ENCODE assay signal across 8 cellular contexts in the genomic region with DNA sequence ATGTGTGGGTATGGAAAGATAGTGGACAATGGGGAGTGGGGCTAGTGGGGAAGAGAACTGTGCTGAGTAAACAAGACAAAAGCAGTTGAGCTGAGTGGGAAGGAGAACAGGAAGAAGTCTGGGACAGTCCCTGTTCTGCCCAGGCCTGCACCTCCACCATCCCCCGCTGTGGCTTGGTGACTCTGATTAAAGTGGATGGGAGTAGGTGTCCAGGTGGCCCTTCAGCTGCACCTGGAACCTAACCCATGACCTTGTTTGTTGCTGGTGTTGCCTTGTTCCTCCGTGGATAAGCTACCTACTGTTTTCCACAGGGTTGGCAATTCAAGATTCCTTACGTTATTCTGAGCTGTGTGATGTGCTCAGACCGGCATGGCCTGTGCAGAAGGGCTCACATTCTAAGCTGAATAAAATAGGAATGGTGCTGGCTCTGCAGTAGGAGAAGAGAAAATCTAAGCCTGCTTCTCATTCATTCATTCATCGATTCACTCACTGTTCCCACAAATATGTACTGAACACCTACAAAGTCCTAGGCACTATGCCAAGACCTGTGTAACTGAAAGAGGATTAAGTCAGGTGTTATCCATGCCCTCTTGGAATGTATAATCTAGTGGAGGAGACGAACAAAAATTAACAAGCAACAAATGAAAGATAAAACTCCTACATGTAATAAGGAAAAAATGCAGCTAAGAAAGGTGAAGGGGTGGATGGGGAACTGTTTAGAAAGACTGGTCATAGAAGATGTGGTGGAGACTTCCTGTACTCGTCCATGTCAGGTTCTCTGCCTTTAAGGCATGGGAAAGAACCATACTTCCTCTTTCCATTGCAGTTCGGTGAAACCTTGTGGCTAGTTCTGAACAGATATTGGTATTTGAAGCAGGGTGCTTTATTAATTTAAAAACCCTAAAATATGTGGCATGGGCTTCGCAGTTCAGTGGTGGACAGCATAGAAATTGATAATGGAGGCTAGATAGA. TPM values are rescaled to one million over a fixed set of nuclear protein-coding genes. Genes with fewer than 3 reads are reported as not detected.
A peak's percentile ranks its signal among the peaks of the same experiment; 100 is the strongest.
DNase-seq lines count a peak whose midpoint lies in the region; ATAC-seq and TF ChIP-seq lines count a peak whose summit lies in the region.

No MANE protein-coding gene starts in this region.

- no peaks in the 10 kb centered on the region for H3K36me3 ChIP-seq in mammary epithelial cell (ENCODE audit: insufficient read depth, low read length)
- no peaks in the 10 kb centered on the region for H3K36me3 ChIP-seq in effector memory CD4-positive, alpha-beta T cell (ENCODE audit: control insufficient read depth, insufficient read depth, low read length)

- DNase-seq in GM12864 (ENCODE audit: low read depth) (peak; percentile 54), mammary epithelial cell (peak; percentile 81), GOT3 (lab: John Stamatoyannopoulos, UW) (no peak), islet precursor cell (no peak), HEK293T (ENCODE audit: extremely low spot score) (no peak)
- DNase-seq in effector memory CD4-positive, alpha-beta T cell, result no peak

- no peak overlapping the region for H3K9ac ChIP-seq in mammary epithelial cell (ENCODE audit: insufficient read depth, low read length)

- H3K4me1 ChIP-seq in mammary epithelial cell (ENCODE audit: insufficient read depth, low read length), result peaks cover 44% of the 10 kb centered on the region
- no peaks in the 10 kb centered on the region for H3K4me1 ChIP-seq in effector memory CD4-positive, alpha-beta T cell (ENCODE audit: control insufficient read depth, insufficient read depth, low read length, poor library complexity, severe bottlenecking)

- peak overlapping the region; percentile 65 for H3K27ac ChIP-seq in mammary epithelial cell (ENCODE audit: insufficient read depth, low read depth, low read length)
- H3K27ac ChIP-seq in effector memory CD4-positive, alpha-beta T cell (ENCODE audit: insufficient read depth, low read length, poor library complexity, severe bottlenecking), result no peak overlapping the region

- in situ Hi-C loops in mammary epithelial cell (cut with MboI; ENCODE audit: low sequenced_read_pairs in 2 of 2), result no loop called here

- 14% methylated on average over 9 of the region's 9 CpGs for WGBS in mammary epithelial cell (ENCODE audit: low coverage, missing lambda C conversion rate)

- ATAC-seq in GM21423 (IDR thresholded peaks at IDR 0.05; ENCODE audit: unreplicated experiment), result peak; percentile 83
- peak; percentile 75 for ATAC-seq in HG03565 (IDR thresholded peaks at IDR 0.05; ENCODE audit: unreplicated experiment)

- H3K9me3 ChIP-seq in mammary epithelial cell (replicated peaks; ENCODE audit: insufficient read depth, low read length), result no peaks in the 10 kb centered on the region
- no peaks in the 10 kb centered on the region for H3K9me3 ChIP-seq in effector memory CD4-positive, alpha-beta T cell (ENCODE audit: control insufficient read depth, low read length)

- H3K79me2 ChIP-seq in mammary epithelial cell (ENCODE audit: insufficient read depth, low read length), result no peaks in the 10 kb centered on the region

- H3K4me3 ChIP-seq in GM12864 (ENCODE audit: low read depth, low read length), result no peak overlapping the region
- H3K4me3 ChIP-seq in mammary epithelial cell (replicated peaks in 1 of 3; ENCODE audit: insufficient read depth in 1 of 3, low read depth in 2 of 3, low read length in 3 of 3), result peak overlapping the region in 1 of 3 experiments; percentile 12
- H3K4me3 ChIP-seq in effector memory CD4-positive, alpha-beta T cell (ENCODE audit: insufficient read depth, low read depth, low read length, poor library complexity, severe bottlenecking), result no peak overlapping the region

- no TSS peak for BruUV-seq in mammary epithelial cell (replicated peaks; lab: Mats Ljungman, UMichigan)

- CTCF ChIA-PET in mammary epithelial cell (lab: Charles Lee; ENCODE audit: low non-redundant PET), result no interaction called here
- CTCF ChIA-PET in HEK293T (lab: Yijun Ruan, JAX), result no interaction called here

- H3K27me3 ChIP-seq in mammary epithelial cell (ENCODE audit: insufficient read depth, low read length), result no peaks in the 10 kb centered on the region
- H3K27me3 ChIP-seq in effector memory CD4-positive, alpha-beta T cell (replicated peaks; ENCODE audit: control insufficient read depth, insufficient read depth, low read length, poor library complexity, severe bottlenecking), result no peaks in the 10 kb centered on the region

- H4K20me1 ChIP-seq in mammary epithelial cell (ENCODE audit: insufficient read depth, low read length), result no peaks in the 10 kb centered on the region

- POLR2A ChIA-PET in HEK293T (lab: Yijun Ruan, JAX), result no interaction called here

- dilution Hi-C loops in mammary epithelial cell (cut with HindIII; ENCODE audit: low sequenced_read_pairs), result no loop called here

- TF ChIP-seq CTCF in GM12864 (IDR thresholded peaks at IDR 0.05; ENCODE audit: low read depth, low read length, missing control alignments) (no peak), mammary epithelial cell (conservative IDR thresholded peaks at IDR 0.05 in 1 of 2, IDR thresholded peaks at IDR 0.05 in 1 of 2; ENCODE audit: extremely low read depth in 1 of 2, insufficient read depth in 1 of 2, low read depth in 1 of 2, low read length in 2 of 2) (no peak)

- peak overlapping the region; percentile 90 for H2AFZ ChIP-seq in mammary epithelial cell (ENCODE audit: low read depth, low read length)

- peak overlapping the region; percentile 69 for H3K4me2 ChIP-seq in mammary epithelial cell (ENCODE audit: insufficient read depth, low read depth, low read length)

- intact Hi-C loops in mammary epithelial cell (cut with micrococcal nuclease), result no loop called here

TF ChIP-seq in HEK293T, 16 proteins besides CTCF, POLR2A, EP300 and RAD21:
- no peak for TF ChIP-seq FOXA1 (IDR thresholded peaks at IDR 0.05)
- TF ChIP-seq ELF4 (IDR thresholded peaks at IDR 0.05), result no peak
- TF ChIP-seq, protein P1, sequence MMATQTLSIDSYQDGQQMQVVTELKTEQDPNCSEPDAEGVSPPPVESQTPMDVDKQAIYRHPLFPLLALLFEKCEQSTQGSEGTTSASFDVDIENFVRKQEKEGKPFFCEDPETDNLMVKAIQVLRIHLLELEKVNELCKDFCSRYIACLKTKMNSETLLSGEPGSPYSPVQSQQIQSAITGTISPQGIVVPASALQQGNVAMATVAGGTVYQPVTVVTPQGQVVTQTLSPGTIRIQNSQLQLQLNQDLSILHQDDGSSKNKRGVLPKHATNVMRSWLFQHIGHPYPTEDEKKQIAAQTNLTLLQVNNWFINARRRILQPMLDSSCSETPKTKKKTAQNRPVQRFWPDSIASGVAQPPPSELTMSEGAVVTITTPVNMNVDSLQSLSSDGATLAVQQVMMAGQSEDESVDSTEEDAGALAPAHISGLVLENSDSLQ (IDR thresholded peaks at IDR 0.05), result no peak

RNA-seq across cellular contexts. Expression of a gene that starts 10.1 kb away (rescaled TPM):
- total RNA-seq in mammary epithelial cell, result under 1 TPM; 0.66 to 0.67 TPM
- 0.61 TPM for polyA plus RNA-seq in mammary epithelial cell
- polyA minus RNA-seq in mammary epithelial cell, result not detected

Comparison
In these comparisons a context has a peak if more than half of its experiments do, and no peak if none do; other contexts are left out.
1. DNase-seq: peak in GM12864 (single experiment) and mammary epithelial cell (single experiment); none in GOT3 (single experiment), effector memory CD4-positive, alpha-beta T cell (0 of 3), islet precursor cell (single experiment) and HEK293T (single experiment).